Comparison of ENCODE assay signal across 23 cellular contexts in the genomic region with DNA sequence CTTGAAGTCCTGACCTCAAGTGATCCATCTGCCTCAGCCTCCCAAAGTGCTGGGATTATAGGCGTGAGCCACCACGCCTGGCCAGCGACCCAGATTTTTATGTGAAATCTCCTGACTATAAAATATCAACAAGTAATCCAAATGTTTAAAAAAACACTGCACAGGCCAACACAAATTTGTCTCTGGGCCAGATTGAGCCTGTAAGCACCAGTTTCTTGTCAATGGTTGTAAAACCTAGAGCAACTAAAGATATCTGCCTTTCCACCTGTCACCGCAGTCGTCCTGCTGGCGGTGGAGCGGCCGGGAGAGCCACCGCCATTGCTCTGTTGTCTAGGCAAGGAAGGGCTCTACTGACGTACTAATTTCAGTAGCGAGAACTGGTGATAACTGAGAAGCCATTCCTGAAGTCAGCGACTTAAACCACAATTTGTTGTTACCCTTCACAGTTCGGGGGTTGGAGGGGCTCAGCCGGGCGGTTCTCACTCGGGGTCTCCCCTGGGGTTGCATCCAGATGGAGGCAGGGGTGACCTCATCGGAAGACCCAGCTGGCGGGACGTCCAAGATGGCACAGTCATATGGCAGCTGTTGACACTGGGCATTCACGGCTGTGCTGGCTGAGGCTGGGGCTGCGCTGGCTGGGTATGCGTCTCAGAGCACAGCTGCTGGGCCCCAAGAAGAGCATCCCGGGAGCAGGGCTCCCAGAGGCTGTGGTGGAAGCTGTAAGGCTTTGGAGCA. TPM values are rescaled to one million over a fixed set of nuclear protein-coding genes. Genes with fewer than 3 reads are reported as not detected.
A peak's percentile ranks its signal among the peaks of the same experiment; 100 is the strongest.
DNase-seq lines count a peak whose midpoint lies in the region; ATAC-seq and TF ChIP-seq lines count a peak whose summit lies in the region.
"Had no signal": no experiment of that assay in that cellular context is flagged by ENCODE, and none has a peak within 500 bp of the region (broad histone marks: within the 10 kb centered on the region; RNA-seq: fewer than 3 reads in every experiment).

No MANE protein-coding gene starts in this region.

- H3K4me1 Mint-ChIP-seq in T-helper 17 cell = no peaks in the 10 kb centered on the region

- peaks cover 3% of the 10 kb centered on the region for H3K4me1 ChIP-seq in psoas muscle

- DNase-seq in DMS 273 (lab: John Stamatoyannopoulos, UW; ENCODE audit: unreplicated experiment) (peak; percentile 92), NCI-H2171 treated with DMSO at 0.1 percent for 48 hours (lab: John Stamatoyannopoulos, UW) (peak; percentile 95), fibroblast of the aortic adventitia (ENCODE audit: low read depth) (peak; percentile 30), psoas muscle (no peak), T-helper 17 cell (no peak), NOMO-1 (lab: John Stamatoyannopoulos, UW; ENCODE audit: unreplicated experiment in 2 of 2) (no peak)
- DNase-seq in activated T-cell treated with anti-CD3 and anti-CD28 coated beads, Interleukin-2, amount 50 U/mL, for 1 hour = no peak
- DNase-seq: activated CD4-positive, alpha-beta T cell treated with anti-CD3 and anti-CD28 coated beads, Interleukin-2, amount 50 U/mL, for 4 hours; aorta; CD4-positive, alpha-beta T cell; dermis blood vessel endothelial cell; heart left ventricle; NCI-H2227 treated with DMSO at 0.1 percent for 48 hours; NCI-H774; retina; RPMI8226; stimulated activated CD4-positive, alpha-beta T cell treated with anti-CD3 and anti-CD28 coated beads, Interleukin-4, amount 100 ng/mL, for 4 hours; stimulated activated naive CD8-positive, alpha-beta T cell treated with anti-CD3 and anti-CD28 coated beads, Interleukin-15, Interleukin-2, amounts not matched to agents 100 U/mL and 50 U/mL, for 24 hours had no signal

- no peak overlapping the region for H3K27ac ChIP-seq in psoas muscle

- no peak overlapping the region for H3K4me3 ChIP-seq in fibroblast of the aortic adventitia (ENCODE audit: low read depth, low read length)
- no peak overlapping the region for H3K4me3 ChIP-seq in psoas muscle
- H3K4me3 ChIP-seq: heart left ventricle, K562 had no signal

- H3K27me3 Mint-ChIP-seq in T-helper 17 cell = no peaks in the 10 kb centered on the region
- H3K27me3 Mint-ChIP-seq: activated naive CD4-positive, alpha-beta T cell treated with anti-CD3 and anti-CD28 coated beads, Interleukin-2, amount 50 U/mL, for 24 hours; CD4-positive, alpha-beta T cell had no signal

- TF ChIP-seq CTCF in fibroblast of the aortic adventitia (IDR thresholded peaks at IDR 0.05; ENCODE audit: insufficient read depth, low read length) (no peak), psoas muscle (IDR thresholded peaks at IDR 0.05) (no peak)

- intact Hi-C loops in psoas muscle (cut with DNase I) = no loop called here

- H3K4me3 Mint-ChIP-seq in T-helper 17 cell = no peak overlapping the region
- H3K4me3 Mint-ChIP-seq: activated naive CD4-positive, alpha-beta T cell treated with anti-CD3 and anti-CD28 coated beads, Interleukin-2, amount 50 U/mL, for 24 hours; CD4-positive, alpha-beta T cell; T-helper 2 cell treated with Interferon-gamma antibody and Interleukin-4, amounts not matched to agents 5 μg/mL and 100 μg/mL, for 36 hours had no signal

- H3K36me3 Mint-ChIP-seq in T-helper 17 cell (ENCODE audit: low read depth) = peaks cover 3% of the 10 kb centered on the region

- no peaks in the 10 kb centered on the region for H3K36me3 ChIP-seq in psoas muscle (ENCODE audit: insufficient read depth in 1 of 2, low read depth in 1 of 2)

- H3K27me3 ChIP-seq in psoas muscle (ENCODE audit: insufficient read depth in 3 of 3, low read length in 2 of 3) = peaks cover 0 to 71% (median 16%) of the 10 kb centered on the region in 3 donors
- H3K27me3 ChIP-seq: heart left ventricle had no signal

- 35 to 52% (median 39%) methylated on average over 23 of the region's 23 CpGs for WGBS in psoas muscle, 3 donors

- H3K9me3 ChIP-seq in psoas muscle (no peaks in the 10 kb centered on the region), T-helper 17 cell (ENCODE audit: control insufficient read depth, low read length, poor library complexity, severe bottlenecking) (no peaks in the 10 kb centered on the region)
- H3K9me3 ChIP-seq: heart left ventricle had no signal

- no peak overlapping the region for H3K27ac Mint-ChIP-seq in T-helper 17 cell
- H3K27ac Mint-ChIP-seq: activated naive CD4-positive, alpha-beta T cell treated with anti-CD3 and anti-CD28 coated beads, Interleukin-2, amount 50 U/mL, for 24 hours; CD4-positive, alpha-beta T cell; T-helper 2 cell treated with Interferon-gamma antibody and Interleukin-4, amounts not matched to agents 5 μg/mL and 100 μg/mL, for 36 hours had no signal

- ATAC-seq in psoas muscle = peak in 3 of 4 donors; percentile 15 to 36 (median 36)
- no peak for ATAC-seq in GM18909 (IDR thresholded peaks at IDR 0.05; ENCODE audit: poor library complexity, unreplicated experiment)
- ATAC-seq in T-helper 17 cell = no peak
- ATAC-seq: K562; SK-N-SH treated with all-trans-retinoic acid at 6 μM for 48 hours; stimulated activated naive CD8-positive, alpha-beta T cell treated with anti-CD3 and anti-CD28 coated beads, Interleukin-15, Interleukin-2, amounts not matched to agents 100 U/mL and 50 U/mL, for 24 hours had no signal

RNA-seq across cellular contexts. Expression of gene PDGFA, which starts 55.2 kb away (rescaled TPM):
- total RNA-seq in fibroblast of the aortic adventitia (ENCODE audit: low replicate concordance) (4.1 and 20.3 TPM in 2 replicates), psoas muscle (10 to 100 TPM; 13.9 to 30.4 (median 19.2) TPM), T-helper 17 cell (10 to 100 TPM in 1 of 2 donors, 1 to 10 TPM in 1; 2.0 to 20.2 TPM)
- polyA plus RNA-seq in psoas muscle = 10 to 100 TPM in 2 of 3 donors, 1 to 10 TPM in 1; 9.1 to 24.4 (median 15.3) TPM

Comparison
In these comparisons a context has a peak if more than half of its experiments do, and no peak if none do; other contexts are left out.
1. DNase-seq: peak in DMS 273 (single experiment), NCI-H2171 treated with DMSO at 0.1 percent for 48 hours (single experiment) and fibroblast of the aortic adventitia (single experiment); none in psoas muscle (0 of 2), T-helper 17 cell (0 of 3), NOMO-1 (0 of 2) and activated T-cell treated with anti-CD3 and anti-CD28 coated beads, Interleukin-2, amount 50 U/mL, for 1 hour (single experiment).
2. ATAC-seq: peak in psoas muscle (3 of 4); none in GM18909 (single experiment) and T-helper 17 cell (single experiment).